In genomic region chr19:16098416-16098768, GRCh38 we compare ENCODE assay signal across 1 cellular context.
TF ChIP-seq lines count a peak whose summit lies in the region.

No MANE protein-coding gene starts in this region.

TF ChIP-seq in HepG2, 621 proteins besides CTCF, POLR2A, EP300 and RAD21:
- TF ChIP-seq GATAD1 (CRISPR knock-in tag; IDR thresholded peaks at IDR 0.05) = no peak
- TF ChIP-seq NR2F6 (IDR thresholded peaks at IDR 0.05) = no peak; the same call in 1 of the 2 replicates
- TF ChIP-seq NR2F6 (CRISPR knock-in tag; IDR thresholded peaks at IDR 0.05) = no peak
- 0 out of 2 replicates have a peak, but pooled peaks have one; percentile 16 for TF ChIP-seq HDAC1 (CRISPR knock-in tag; IDR thresholded peaks at IDR 0.05)
- TF ChIP-seq ZBTB7B (CRISPR knock-in tag; IDR thresholded peaks at IDR 0.05) = 0 out of 2 replicates have a peak, but pooled peaks have one; percentile 2
- TF ChIP-seq ZNF501 (CRISPR knock-in tag; IDR thresholded peaks at IDR 0.05) = 0 out of 2 replicates have a peak, but pooled peaks have one; percentile 6
- TF ChIP-seq HOMEZ (CRISPR knock-in tag; IDR thresholded peaks at IDR 0.05; ENCODE audit: low read depth) = 0 out of 2 replicates have a peak, but pooled peaks have one; percentile 11
- peak; percentile 72; the same call in 1 of the 2 replicates for TF ChIP-seq ZNF652 (CRISPR knock-in tag; IDR thresholded peaks at IDR 0.05; ENCODE audit: borderline replicate concordance, low read depth)
- 0 out of 2 replicates have a peak, but pooled peaks have one; percentile 30 for TF ChIP-seq ZXDC (CRISPR knock-in tag; IDR thresholded peaks at IDR 0.05)
- TF ChIP-seq FOXJ3 (CRISPR knock-in tag; IDR thresholded peaks at IDR 0.05; ENCODE audit: borderline replicate concordance) = no peak
TF ChIP-seq in HepG2: peak in this region for 6.
